ENCODE assay signal across 1 cellular context in genomic region chr11:78188809-78189724, GRCh38.
TF ChIP-seq lines count a peak whose summit lies in the region.

A gene with protein sequence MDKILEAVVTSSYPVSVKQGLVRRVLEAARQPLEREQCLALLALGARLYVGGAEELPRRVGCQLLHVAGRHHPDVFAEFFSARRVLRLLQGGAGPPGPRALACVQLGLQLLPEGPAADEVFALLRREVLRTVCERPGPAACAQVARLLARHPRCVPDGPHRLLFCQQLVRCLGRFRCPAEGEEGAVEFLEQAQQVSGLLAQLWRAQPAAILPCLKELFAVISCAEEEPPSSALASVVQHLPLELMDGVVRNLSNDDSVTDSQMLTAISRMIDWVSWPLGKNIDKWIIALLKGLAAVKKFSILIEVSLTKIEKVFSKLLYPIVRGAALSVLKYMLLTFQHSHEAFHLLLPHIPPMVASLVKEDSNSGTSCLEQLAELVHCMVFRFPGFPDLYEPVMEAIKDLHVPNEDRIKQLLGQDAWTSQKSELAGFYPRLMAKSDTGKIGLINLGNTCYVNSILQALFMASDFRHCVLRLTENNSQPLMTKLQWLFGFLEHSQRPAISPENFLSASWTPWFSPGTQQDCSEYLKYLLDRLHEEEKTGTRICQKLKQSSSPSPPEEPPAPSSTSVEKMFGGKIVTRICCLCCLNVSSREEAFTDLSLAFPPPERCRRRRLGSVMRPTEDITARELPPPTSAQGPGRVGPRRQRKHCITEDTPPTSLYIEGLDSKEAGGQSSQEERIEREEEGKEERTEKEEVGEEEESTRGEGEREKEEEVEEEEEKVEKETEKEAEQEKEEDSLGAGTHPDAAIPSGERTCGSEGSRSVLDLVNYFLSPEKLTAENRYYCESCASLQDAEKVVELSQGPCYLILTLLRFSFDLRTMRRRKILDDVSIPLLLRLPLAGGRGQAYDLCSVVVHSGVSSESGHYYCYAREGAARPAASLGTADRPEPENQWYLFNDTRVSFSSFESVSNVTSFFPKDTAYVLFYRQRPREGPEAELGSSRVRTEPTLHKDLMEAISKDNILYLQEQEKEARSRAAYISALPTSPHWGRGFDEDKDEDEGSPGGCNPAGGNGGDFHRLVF (plus strand): TSS chr11:78188919. CDS start chr11:78196246, 7,327 bp downstream.

TF ChIP-seq in K562, 482 proteins besides CTCF, POLR2A, EP300 and RAD21 (continued from another document and continues in another):
- TF ChIP-seq ARID4B (CRISPR knock-in tag; IDR thresholded peaks at IDR 0.05) (peak; percentile 65), NKRF (IDR thresholded peaks at IDR 0.05; ENCODE audit: borderline replicate concordance) (no peak), ZNF217 (CRISPR knock-in tag; IDR thresholded peaks at IDR 0.05) (no peak), TAF7 (tag; IDR thresholded peaks at IDR 0.05) (no peak), HMGXB4 (CRISPR knock-in tag; IDR thresholded peaks at IDR 0.05) (peak; percentile 2; the same call in 1 of the 2 replicates), FUS (optimal IDR thresholded peaks at IDR 0.05; ENCODE audit: low read depth, low read length) (no peak), ZSCAN29 (IDR thresholded peaks at IDR 0.05) (no peak), ETS1 (conservative IDR thresholded peaks at IDR 0.05; ENCODE audit: control insufficient read depth, low read depth, low read length) (no peak), ZNF23 (CRISPR knock-in tag; IDR thresholded peaks at IDR 0.05) (no peak), COPS2 (conservative IDR thresholded peaks at IDR 0.05) (no peak), NR2C1 (IDR thresholded peaks at IDR 0.05) (no peak), NR2C1 (tag; IDR thresholded peaks at IDR 0.05) (no peak), HES1 (IDR thresholded peaks at IDR 0.05; ENCODE audit: low read depth) (no peak), RCOR1 (IDR thresholded peaks at IDR 0.05; ENCODE audit: borderline replicate concordance in 1 of 2, low read depth in 2 of 2, low read length in 2 of 2) (no peak), C11orf30 (IDR thresholded peaks at IDR 0.05; ENCODE audit: low read depth) (no peak), TEAD1 (CRISPR knock-in tag; IDR thresholded peaks at IDR 0.05) (peak in 1 of 2 experiments; percentile 39; a peak in 1 of 4 replicates), MBD1 (CRISPR knock-in tag; IDR thresholded peaks at IDR 0.05) (no peak)
- TF ChIP-seq, protein P1, sequence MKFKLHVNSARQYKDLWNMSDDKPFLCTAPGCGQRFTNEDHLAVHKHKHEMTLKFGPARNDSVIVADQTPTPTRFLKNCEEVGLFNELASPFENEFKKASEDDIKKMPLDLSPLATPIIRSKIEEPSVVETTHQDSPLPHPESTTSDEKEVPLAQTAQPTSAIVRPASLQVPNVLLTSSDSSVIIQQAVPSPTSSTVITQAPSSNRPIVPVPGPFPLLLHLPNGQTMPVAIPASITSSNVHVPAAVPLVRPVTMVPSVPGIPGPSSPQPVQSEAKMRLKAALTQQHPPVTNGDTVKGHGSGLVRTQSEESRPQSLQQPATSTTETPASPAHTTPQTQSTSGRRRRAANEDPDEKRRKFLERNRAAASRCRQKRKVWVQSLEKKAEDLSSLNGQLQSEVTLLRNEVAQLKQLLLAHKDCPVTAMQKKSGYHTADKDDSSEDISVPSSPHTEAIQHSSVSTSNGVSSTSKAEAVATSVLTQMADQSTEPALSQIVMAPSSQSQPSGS (CRISPR knock-in tag; IDR thresholded peaks at IDR 0.05), result no peak
- TF ChIP-seq, protein P2, sequence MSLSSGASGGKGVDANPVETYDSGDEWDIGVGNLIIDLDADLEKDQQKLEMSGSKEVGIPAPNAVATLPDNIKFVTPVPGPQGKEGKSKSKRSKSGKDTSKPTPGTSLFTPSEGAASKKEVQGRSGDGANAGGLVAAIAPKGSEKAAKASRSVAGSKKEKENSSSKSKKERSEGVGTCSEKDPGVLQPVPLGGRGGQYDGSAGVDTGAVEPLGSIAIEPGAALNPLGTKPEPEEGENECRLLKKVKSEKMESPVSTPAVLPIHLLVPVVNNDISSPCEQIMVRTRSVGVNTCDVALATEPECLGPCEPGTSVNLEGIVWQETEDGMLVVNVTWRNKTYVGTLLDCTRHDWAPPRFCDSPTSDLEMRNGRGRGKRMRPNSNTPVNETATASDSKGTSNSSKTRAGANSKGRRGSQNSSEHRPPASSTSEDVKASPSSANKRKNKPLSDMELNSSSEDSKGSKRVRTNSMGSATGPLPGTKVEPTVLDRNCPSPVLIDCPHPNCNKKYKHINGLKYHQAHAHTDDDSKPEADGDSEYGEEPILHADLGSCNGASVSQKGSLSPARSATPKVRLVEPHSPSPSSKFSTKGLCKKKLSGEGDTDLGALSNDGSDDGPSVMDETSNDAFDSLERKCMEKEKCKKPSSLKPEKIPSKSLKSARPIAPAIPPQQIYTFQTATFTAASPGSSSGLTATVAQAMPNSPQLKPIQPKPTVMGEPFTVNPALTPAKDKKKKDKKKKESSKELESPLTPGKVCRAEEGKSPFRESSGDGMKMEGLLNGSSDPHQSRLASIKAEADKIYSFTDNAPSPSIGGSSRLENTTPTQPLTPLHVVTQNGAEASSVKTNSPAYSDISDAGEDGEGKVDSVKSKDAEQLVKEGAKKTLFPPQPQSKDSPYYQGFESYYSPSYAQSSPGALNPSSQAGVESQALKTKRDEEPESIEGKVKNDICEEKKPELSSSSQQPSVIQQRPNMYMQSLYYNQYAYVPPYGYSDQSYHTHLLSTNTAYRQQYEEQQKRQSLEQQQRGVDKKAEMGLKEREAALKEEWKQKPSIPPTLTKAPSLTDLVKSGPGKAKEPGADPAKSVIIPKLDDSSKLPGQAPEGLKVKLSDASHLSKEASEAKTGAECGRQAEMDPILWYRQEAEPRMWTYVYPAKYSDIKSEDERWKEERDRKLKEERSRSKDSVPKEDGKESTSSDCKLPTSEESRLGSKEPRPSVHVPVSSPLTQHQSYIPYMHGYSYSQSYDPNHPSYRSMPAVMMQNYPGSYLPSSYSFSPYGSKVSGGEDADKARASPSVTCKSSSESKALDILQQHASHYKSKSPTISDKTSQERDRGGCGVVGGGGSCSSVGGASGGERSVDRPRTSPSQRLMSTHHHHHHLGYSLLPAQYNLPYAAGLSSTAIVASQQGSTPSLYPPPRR (CRISPR knock-in tag; IDR thresholded peaks at IDR 0.05; ENCODE audit: borderline replicate concordance), result no peak
- TF ChIP-seq, protein P3, sequence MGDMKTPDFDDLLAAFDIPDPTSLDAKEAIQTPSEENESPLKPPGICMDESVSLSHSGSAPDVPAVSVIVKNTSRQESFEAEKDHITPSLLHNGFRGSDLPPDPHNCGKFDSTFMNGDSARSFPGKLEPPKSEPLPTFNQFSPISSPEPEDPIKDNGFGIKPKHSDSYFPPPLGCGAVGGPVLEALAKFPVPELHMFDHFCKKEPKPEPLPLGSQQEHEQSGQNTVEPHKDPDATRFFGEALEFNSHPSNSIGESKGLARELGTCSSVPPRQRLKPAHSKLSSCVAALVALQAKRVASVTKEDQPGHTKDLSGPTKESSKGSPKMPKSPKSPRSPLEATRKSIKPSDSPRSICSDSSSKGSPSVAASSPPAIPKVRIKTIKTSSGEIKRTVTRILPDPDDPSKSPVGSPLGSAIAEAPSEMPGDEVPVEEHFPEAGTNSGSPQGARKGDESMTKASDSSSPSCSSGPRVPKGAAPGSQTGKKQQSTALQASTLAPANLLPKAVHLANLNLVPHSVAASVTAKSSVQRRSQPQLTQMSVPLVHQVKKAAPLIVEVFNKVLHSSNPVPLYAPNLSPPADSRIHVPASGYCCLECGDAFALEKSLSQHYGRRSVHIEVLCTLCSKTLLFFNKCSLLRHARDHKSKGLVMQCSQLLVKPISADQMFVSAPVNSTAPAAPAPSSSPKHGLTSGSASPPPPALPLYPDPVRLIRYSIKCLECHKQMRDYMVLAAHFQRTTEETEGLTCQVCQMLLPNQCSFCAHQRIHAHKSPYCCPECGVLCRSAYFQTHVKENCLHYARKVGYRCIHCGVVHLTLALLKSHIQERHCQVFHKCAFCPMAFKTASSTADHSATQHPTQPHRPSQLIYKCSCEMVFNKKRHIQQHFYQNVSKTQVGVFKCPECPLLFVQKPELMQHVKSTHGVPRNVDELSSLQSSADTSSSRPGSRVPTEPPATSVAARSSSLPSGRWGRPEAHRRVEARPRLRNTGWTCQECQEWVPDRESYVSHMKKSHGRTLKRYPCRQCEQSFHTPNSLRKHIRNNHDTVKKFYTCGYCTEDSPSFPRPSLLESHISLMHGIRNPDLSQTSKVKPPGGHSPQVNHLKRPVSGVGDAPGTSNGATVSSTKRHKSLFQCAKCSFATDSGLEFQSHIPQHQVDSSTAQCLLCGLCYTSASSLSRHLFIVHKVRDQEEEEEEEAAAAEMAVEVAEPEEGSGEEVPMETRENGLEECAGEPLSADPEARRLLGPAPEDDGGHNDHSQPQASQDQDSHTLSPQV (IDR thresholded peaks at IDR 0.05), result no peak
